Comparison of ENCODE assay signal across 17 cellular contexts in the genomic region with DNA sequence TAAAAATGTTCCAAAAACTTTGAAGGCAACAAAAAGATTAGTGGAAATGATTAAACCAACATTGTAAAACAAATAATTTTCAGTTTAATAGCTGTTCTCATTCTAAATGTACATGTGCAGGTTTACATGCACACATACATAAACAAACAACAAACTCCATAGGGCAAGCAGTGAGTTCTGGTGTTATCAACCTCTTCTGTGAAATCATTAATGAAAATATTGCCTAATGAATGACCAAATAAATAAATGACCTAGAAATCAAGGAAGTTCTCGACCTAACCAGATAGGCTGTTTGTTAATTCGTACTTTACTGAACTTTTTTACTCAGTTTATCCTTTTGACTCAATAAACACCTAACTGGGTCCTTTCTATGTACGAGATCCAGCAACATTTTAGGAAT.
"Had no signal": no experiment of that assay in that cellular context is flagged by ENCODE, and none has a peak within 500 bp of the region (broad histone marks: within the 10 kb centered on the region; RNA-seq: fewer than 3 reads in every experiment).

No MANE protein-coding gene starts in this region.

- ATAC-seq: foreskin keratinocyte, gastroesophageal sphincter, heart left ventricle, left cardiac atrium, left lung, left ventricle myocardium superior, lower lobe of right lung, mucosa of descending colon had no signal

- H3K27me3 ChIP-seq: dorsolateral prefrontal cortex, esophagus muscularis mucosa, foreskin keratinocyte, heart left ventricle, hepatocyte, left lung had no signal

- H3K79me2 ChIP-seq: hepatocyte had no signal

- H3K4me1 ChIP-seq: esophagus muscularis mucosa, foreskin keratinocyte, gastroesophageal sphincter, heart left ventricle, left lung, lower lobe of right lung had no signal

- H3K9me3 Mint-ChIP-seq: mesothelial cell of epicardium had no signal

- DNase-seq: dermis blood vessel endothelial cell; dorsolateral prefrontal cortex; effector CD4-positive, alpha-beta T cell; effector memory CD4-positive, alpha-beta T cell; foreskin keratinocyte; heart left ventricle; left cardiac atrium; left lung; left ventricle myocardium superior; lower lobe of right lung; mesenchymal stem cell; mucosa of descending colon had no signal

- H2AFZ ChIP-seq: hepatocyte had no signal

- H3K4me3 ChIP-seq: coronary artery, dorsolateral prefrontal cortex, esophagus muscularis mucosa, gastroesophageal sphincter, heart left ventricle, hepatocyte, left lung, lower lobe of right lung, mucosa of descending colon had no signal

- H3K36me3 Mint-ChIP-seq: mesothelial cell of epicardium had no signal

- H3K27ac ChIP-seq: coronary artery, esophagus muscularis mucosa, foreskin keratinocyte, gastroesophageal sphincter, heart left ventricle, hepatocyte, left lung, lower lobe of right lung had no signal

- H3K9me3 ChIP-seq: esophagus muscularis mucosa, gastroesophageal sphincter, heart left ventricle, left lung, lower lobe of right lung, mucosa of descending colon had no signal

- H3K4me2 ChIP-seq: hepatocyte had no signal

- H3K27ac Mint-ChIP-seq: mesothelial cell of epicardium had no signal

- H3K4me3 Mint-ChIP-seq: mesothelial cell of epicardium had no signal

- H3K36me3 ChIP-seq: esophagus muscularis mucosa, gastroesophageal sphincter, heart left ventricle, left lung, lower lobe of right lung had no signal
